Comparison of ENCODE assay signal across 14 cellular contexts in the genomic region with DNA sequence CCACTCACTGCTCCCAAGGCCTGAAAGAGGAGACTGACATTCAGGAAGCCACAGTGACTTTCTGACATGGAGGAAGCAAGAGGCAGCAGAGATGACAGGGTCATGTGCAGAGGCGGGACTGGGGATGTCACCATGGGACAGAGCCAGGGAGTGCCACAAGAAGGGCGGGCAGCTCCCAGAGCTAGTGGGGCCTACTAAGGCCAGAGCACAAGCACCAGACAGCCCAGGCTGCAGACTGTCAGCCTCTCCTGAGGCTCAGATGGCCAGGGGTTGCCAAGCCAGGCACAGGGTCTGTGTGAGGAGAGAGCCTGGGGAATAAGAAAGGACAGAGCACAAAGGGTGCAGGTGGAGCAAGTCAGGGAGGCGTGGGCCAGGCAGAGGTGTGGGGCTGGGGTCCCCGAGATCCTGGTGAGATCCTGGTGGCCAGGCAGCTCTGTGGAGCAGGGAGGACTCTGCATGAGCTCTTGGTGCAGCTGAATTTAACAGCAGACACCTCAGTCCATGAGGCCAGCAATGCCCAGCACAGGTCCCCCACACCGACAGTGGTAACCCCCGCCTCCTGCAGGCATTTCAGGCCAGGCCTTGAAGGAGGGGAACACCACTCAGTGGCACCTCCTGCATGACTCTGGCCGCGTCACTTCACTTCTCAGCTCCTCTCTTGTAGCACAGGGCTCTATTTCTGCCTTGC. TPM values are rescaled to one million over a fixed set of nuclear protein-coding genes. Genes with fewer than 3 reads are reported as not detected.
A peak's percentile ranks its signal among the peaks of the same experiment; 100 is the strongest.
DNase-seq lines count a peak whose midpoint lies in the region; ATAC-seq and TF ChIP-seq lines count a peak whose summit lies in the region.
"Had no signal": no experiment of that assay in that cellular context is flagged by ENCODE, and none has a peak within 500 bp of the region (broad histone marks: within the 10 kb centered on the region; RNA-seq: fewer than 3 reads in every experiment).

No MANE protein-coding gene starts in this region.

- H3K9ac ChIP-seq in BLaER1 (peak overlapping the region; percentile 15; the same call in 1 of the 2 replicates), GM23248 (no peak overlapping the region)

- no peaks in the 10 kb centered on the region for H3K27me3 Mint-ChIP-seq in CD4-positive, alpha-beta memory T cell
- no peaks in the 10 kb centered on the region for H3K27me3 Mint-ChIP-seq in activated T-helper 1 cell treated with anti-CD3 and anti-CD28 coated beads, Interleukin-12 subunit alpha, Interleukin-12 subunit beta, Interleukin-2, Interleukin-4 antibody, amounts not matched to agents 30 ng/mL and 10 ng/mL and 1 ng/mL, durations not matched to agents 14 hours and 24 hours and 36 hours (ENCODE audit: insufficient read depth)

- H3K4me3 ChIP-seq in BLaER1 (no peak overlapping the region), mucosa of descending colon (no peak overlapping the region), GM23248 (no peak overlapping the region)
- no peak overlapping the region for H3K4me3 ChIP-seq in CD4-positive, alpha-beta memory T cell (ENCODE audit: low read length in 2 of 2)
- H3K4me3 ChIP-seq: Peyer's patch, stomach had no signal

- no peak overlapping the region for H2AFZ ChIP-seq in GM23248

- peaks cover 3 to 15% (median 9%) of the 10 kb centered on the region in 4 donors for H3K4me1 Mint-ChIP-seq in CD4-positive, alpha-beta memory T cell
- no peaks in the 10 kb centered on the region for H3K4me1 Mint-ChIP-seq in activated T-helper 1 cell treated with anti-CD3 and anti-CD28 coated beads, Interleukin-12 subunit alpha, Interleukin-12 subunit beta, Interleukin-2, Interleukin-4 antibody, amounts not matched to agents 30 ng/mL and 10 ng/mL and 1 ng/mL, durations not matched to agents 14 hours and 24 hours and 36 hours (ENCODE audit: low read depth)

- H3K4me1 ChIP-seq in BLaER1 (peaks cover 43% of the 10 kb centered on the region), mucosa of descending colon (ENCODE audit: low read depth) (no peaks in the 10 kb centered on the region), GM23248 (ENCODE audit: insufficient read depth) (no peaks in the 10 kb centered on the region)
- no peaks in the 10 kb centered on the region for H3K4me1 ChIP-seq in CD4-positive, alpha-beta memory T cell (ENCODE audit: insufficient read depth, low read length)
- H3K4me1 ChIP-seq: Peyer's patch had no signal

- intact Hi-C loops in CD4-positive, alpha-beta memory T cell (cut with micrococcal nuclease), result no loop called here
- intact Hi-C loops in activated T-helper 1 cell treated with anti-CD3 and anti-CD28 coated beads, Interleukin-12 subunit alpha, Interleukin-12 subunit beta, Interleukin-2, Interleukin-4 antibody, amounts not matched to agents 30 ng/mL and 10 ng/mL and 1 ng/mL, durations not matched to agents 14 hours and 24 hours and 36 hours (cut with micrococcal nuclease), result no loop called here
- intact Hi-C loops in mucosa of descending colon (cut with DNase I, micrococcal nuclease), result no loop called here

- H3K79me2 ChIP-seq in GM23248 (ENCODE audit: insufficient read depth), result no peaks in the 10 kb centered on the region

- no peak overlapping the region for H3K4me3 Mint-ChIP-seq in CD4-positive, alpha-beta memory T cell
- H3K4me3 Mint-ChIP-seq in activated T-helper 1 cell treated with anti-CD3 and anti-CD28 coated beads, Interleukin-12 subunit alpha, Interleukin-12 subunit beta, Interleukin-2, Interleukin-4 antibody, amounts not matched to agents 30 ng/mL and 10 ng/mL and 1 ng/mL, durations not matched to agents 14 hours and 24 hours and 36 hours, result no peak overlapping the region

- ATAC-seq in mucosa of descending colon (peak; percentile 4), HG02938 (IDR thresholded peaks at IDR 0.05; ENCODE audit: unreplicated experiment) (no peak), GM19395 (IDR thresholded peaks at IDR 0.05; ENCODE audit: unreplicated experiment) (no peak)

- H3K36me3 ChIP-seq in BLaER1 (peaks cover 97% of the 10 kb centered on the region), mucosa of descending colon (ENCODE audit: low read depth) (no peaks in the 10 kb centered on the region), GM23248 (ENCODE audit: low read depth) (peaks cover 5% of the 10 kb centered on the region; the same call in 1 of the 2 replicates)
- H3K36me3 ChIP-seq in CD4-positive, alpha-beta memory T cell (ENCODE audit: insufficient read depth, low read length), result peaks cover 90% of the 10 kb centered on the region

- H4K20me1 ChIP-seq in BLaER1 (peaks cover 15% of the 10 kb centered on the region; the same call in 1 of the 2 replicates), GM23248 (ENCODE audit: insufficient read depth) (no peaks in the 10 kb centered on the region)

- H3K27ac ChIP-seq in BLaER1, result peak overlapping the region; percentile 51
- no peak overlapping the region for H3K27ac ChIP-seq in CD4-positive, alpha-beta memory T cell (ENCODE audit: low read depth, low read length)
- no peak overlapping the region for H3K27ac ChIP-seq in GM23248
- H3K27ac ChIP-seq: Peyer's patch, stomach had no signal

- peaks cover 49 to 77% of the 10 kb centered on the region in 2 donors for H3K36me3 Mint-ChIP-seq in CD4-positive, alpha-beta memory T cell
- peaks cover 29% of the 10 kb centered on the region for H3K36me3 Mint-ChIP-seq in activated T-helper 1 cell treated with anti-CD3 and anti-CD28 coated beads, Interleukin-12 subunit alpha, Interleukin-12 subunit beta, Interleukin-2, Interleukin-4 antibody, amounts not matched to agents 30 ng/mL and 10 ng/mL and 1 ng/mL, durations not matched to agents 14 hours and 24 hours and 36 hours (ENCODE audit: low read depth)

- no peak for DNase-seq in CD4-positive, alpha-beta memory T cell
- DNase-seq in activated T-helper 1 cell treated with anti-CD3 and anti-CD28 coated beads, Interleukin-12 subunit alpha, Interleukin-12 subunit beta, Interleukin-2, Interleukin-4 antibody, amounts not matched to agents 30 ng/mL and 10 ng/mL and 1 ng/mL, durations not matched to agents 14 hours and 24 hours and 36 hours (ENCODE audit: low spot score), result no peak
- DNase-seq in mucosa of descending colon (no peak), GM23248 (no peak)
- no peak for DNase-seq in NK-92 treated with Interleukin-12 subunit alpha and Interleukin-12 subunit beta, amount 100 ng/mL, for 24 hours (lab: John Stamatoyannopoulos, UW)
- DNase-seq: BE2C, NCI-H146, NCI-H524, Peyer's patch, stomach, T1000 had no signal

- WGBS in GM23248 (ENCODE audit: low coverage in 1 of 2, low lambda C conversion rate in 2 of 2, missing lambda C conversion rate in 2 of 2), 2 experiments, result 96 to 98% methylated on average over 8 of the region's 8 CpGs

- H3K9me3 Mint-ChIP-seq in CD4-positive, alpha-beta memory T cell, result peaks cover 0 to 2% (median 0%) of the 10 kb centered on the region in 8 donors
- no peaks in the 10 kb centered on the region for H3K9me3 Mint-ChIP-seq in activated T-helper 1 cell treated with anti-CD3 and anti-CD28 coated beads, Interleukin-12 subunit alpha, Interleukin-12 subunit beta, Interleukin-2, Interleukin-4 antibody, amounts not matched to agents 30 ng/mL and 10 ng/mL and 1 ng/mL, durations not matched to agents 14 hours and 24 hours and 36 hours

- H3K27ac Mint-ChIP-seq in CD4-positive, alpha-beta memory T cell, result peak overlapping the region; percentile 44 to 91 (median 70)
- H3K27ac Mint-ChIP-seq in activated T-helper 1 cell treated with anti-CD3 and anti-CD28 coated beads, Interleukin-12 subunit alpha, Interleukin-12 subunit beta, Interleukin-2, Interleukin-4 antibody, amounts not matched to agents 30 ng/mL and 10 ng/mL and 1 ng/mL, durations not matched to agents 14 hours and 24 hours and 36 hours, result peak overlapping the region; percentile 36

- H3K4me2 ChIP-seq in BLaER1 (peak overlapping the region; percentile 40; the same call in 1 of the 2 replicates), GM23248 (ENCODE audit: unreplicated experiment) (no peak overlapping the region)

- CTCF ChIA-PET in CD4-positive, alpha-beta memory T cell (lab: Charles Lee; ENCODE audit: partially characterized antibody), result no interaction called here

- TF ChIP-seq CTCF in mucosa of descending colon (IDR thresholded peaks at IDR 0.05), result no peak

- no peaks in the 10 kb centered on the region for H3K9me2 ChIP-seq in GM23248 (ENCODE audit: insufficient read depth)

- H3K9me3 ChIP-seq in BLaER1, result no peaks in the 10 kb centered on the region
- no peaks in the 10 kb centered on the region for H3K9me3 ChIP-seq in CD4-positive, alpha-beta memory T cell (ENCODE audit: control insufficient read depth in 1 of 2, low read length in 2 of 2)
- H3K9me3 ChIP-seq in mucosa of descending colon, result no peaks in the 10 kb centered on the region
- H3K9me3 ChIP-seq in GM23248 (ENCODE audit: low read depth), result no peaks in the 10 kb centered on the region
- H3K9me3 ChIP-seq: BE2C, Peyer's patch, stomach had no signal

- POLR2A ChIA-PET in CD4-positive, alpha-beta memory T cell (lab: Charles Lee; ENCODE audit: partially characterized antibody), result interaction anchor here (0.6 kb wide), 1 partner anchor 28 kb away, joined by 3 read pairs; no protein-coding TSS in a partner anchor

- in situ Hi-C loops in GM23248 (cut with MboI), result no loop called here

- H3K27me3 ChIP-seq in BLaER1, result no peaks in the 10 kb centered on the region
- H3K27me3 ChIP-seq in CD4-positive, alpha-beta memory T cell (ENCODE audit: insufficient read depth, low read length), result no peaks in the 10 kb centered on the region
- H3K27me3 ChIP-seq in GM23248 (replicated peaks; ENCODE audit: insufficient read depth), result no peaks in the 10 kb centered on the region
- H3K27me3 ChIP-seq: BE2C, Peyer's patch, stomach had no signal

- no peaks in the 10 kb centered on the region for H3F3A ChIP-seq in GM23248 (ENCODE audit: insufficient read depth)

RNA-seq across cellular contexts. Expression of a gene that starts 52.3 kb away (rescaled TPM):
- 10 to 100 TPM; 87.5 to 90.0 TPM for total RNA-seq in CD4-positive, alpha-beta memory T cell
- 10 to 100 TPM; 30.5 to 58.2 TPM for polyA plus RNA-seq in CD4-positive, alpha-beta memory T cell
- total RNA-seq in activated T-helper 1 cell treated with anti-CD3 and anti-CD28 coated beads, Interleukin-12 subunit alpha, Interleukin-12 subunit beta, Interleukin-2, Interleukin-4 antibody, amounts not matched to agents 30 ng/mL and 10 ng/mL and 1 ng/mL, durations not matched to agents 14 hours and 24 hours and 36 hours, result 46.2 and 53.2 TPM in 2 replicates
- total RNA-seq in mucosa of descending colon, result 100 to 1,000 TPM in 2 of 3 donors, 10 to 100 TPM in 1; 89.8 to 128 (median 108) TPM
- total RNA-seq in GM23248 (2014; rRNA removed; shearing (Covaris generic)), result 40.8 and 45.2 TPM in 2 replicates
- polyA plus RNA-seq in GM23248 (2016; fragmentation: Nextera tagmentation; extraction: Ambion mirVana), result 47.6 and 48.2 TPM in 2 replicates
